ENCODE assay signal across 14 cellular contexts in genomic region chr2:37771600-37772088, GRCh38.
A peak's percentile ranks its signal among the peaks of the same experiment; 100 is the strongest.
DNase-seq lines count a peak whose midpoint lies in the region; ATAC-seq and TF ChIP-seq lines count a peak whose summit lies in the region.
"Had no signal": no experiment of that assay in that cellular context is flagged by ENCODE, and none has a peak within 500 bp of the region (broad histone marks: within the 10 kb centered on the region; RNA-seq: fewer than 3 reads in every experiment).

No MANE protein-coding gene starts in this region.

- H3K4me3 Mint-ChIP-seq in endothelial cell (ENCODE audit: unreplicated experiment), result no peak overlapping the region
- H3K4me3 Mint-ChIP-seq: T-helper 2 cell treated with Interferon-gamma antibody and Interleukin-4, amounts not matched to agents 5 μg/mL and 100 μg/mL, for 36 hours had no signal

- no peaks in the 10 kb centered on the region for H3K36me3 ChIP-seq in RWPE2 (ENCODE audit: low read depth)
- no peaks in the 10 kb centered on the region for H3K36me3 ChIP-seq in prostate gland
- H3K36me3 ChIP-seq in Peyer's patch, result no peaks in the 10 kb centered on the region
- H3K36me3 ChIP-seq: heart right ventricle, upper lobe of right lung had no signal

- H3K36me3 Mint-ChIP-seq in endothelial cell (ENCODE audit: low read depth, unreplicated experiment), result peaks cover 3% of the 10 kb centered on the region

- no peak for TF ChIP-seq CTCF in RWPE2 (IDR thresholded peaks at IDR 0.05; ENCODE audit: poor library complexity, severe bottlenecking)
- no peak for TF ChIP-seq CTCF in fibroblast of the aortic adventitia (IDR thresholded peaks at IDR 0.05; ENCODE audit: insufficient read depth, low read length)
- no peak for TF ChIP-seq CTCF in prostate gland (IDR thresholded peaks at IDR 0.05)
- TF ChIP-seq CTCF in Peyer's patch (IDR thresholded peaks at IDR 0.05), result no peak
- no peak for TF ChIP-seq CTCF in endothelial cell (IDR thresholded peaks at IDR 0.05; ENCODE audit: unreplicated experiment)

- 48% methylated on average over 3 of the region's 3 CpGs for WGBS in prostate gland

- peaks cover 3% of the 10 kb centered on the region for H3K4me1 Mint-ChIP-seq in endothelial cell (ENCODE audit: unreplicated experiment)

- H3K9me3 ChIP-seq in RWPE2 (ENCODE audit: severe bottlenecking) (no peaks in the 10 kb centered on the region), prostate gland (no peaks in the 10 kb centered on the region), Peyer's patch (no peaks in the 10 kb centered on the region)
- H3K9me3 ChIP-seq: heart right ventricle, upper lobe of right lung had no signal

- peaks cover 32% of the 10 kb centered on the region for H3K4me1 ChIP-seq in RWPE2 (ENCODE audit: insufficient read depth, poor library complexity, severe bottlenecking)
- H3K4me1 ChIP-seq in prostate gland (replicated peaks), result no peaks in the 10 kb centered on the region
- no peaks in the 10 kb centered on the region for H3K4me1 ChIP-seq in Peyer's patch

- H3K9me3 Mint-ChIP-seq in endothelial cell (ENCODE audit: unreplicated experiment), result peaks cover 8% of the 10 kb centered on the region

- no peak overlapping the region for H3K27ac Mint-ChIP-seq in endothelial cell (ENCODE audit: unreplicated experiment)
- H3K27ac Mint-ChIP-seq: T-helper 2 cell treated with Interferon-gamma antibody and Interleukin-4, amounts not matched to agents 5 μg/mL and 100 μg/mL, for 36 hours had no signal

- H3K4me3 ChIP-seq in RWPE2 (ENCODE audit: severe bottlenecking) (no peak overlapping the region), fibroblast of the aortic adventitia (ENCODE audit: low read depth, low read length) (no peak overlapping the region), prostate gland (no peak overlapping the region), Peyer's patch (no peak overlapping the region)
- H3K4me3 ChIP-seq: heart right ventricle, upper lobe of right lung had no signal

- H3K27me3 Mint-ChIP-seq in endothelial cell (ENCODE audit: unreplicated experiment), result peaks cover 4% of the 10 kb centered on the region

- TF ChIP-seq POLR2A in prostate gland (IDR thresholded peaks at IDR 0.05) (no peak), Peyer's patch (IDR thresholded peaks at IDR 0.05) (no peak)

- DNase-seq in Ammon's horn (ENCODE audit: low spot score), result peak; percentile 63
- no peak for DNase-seq in RWPE2 (ENCODE audit: low spot score)
- DNase-seq in fibroblast of the aortic adventitia (ENCODE audit: low read depth), result peak; percentile 39
- no peak for DNase-seq in prostate gland (ENCODE audit: low spot score)
- DNase-seq in Peyer's patch, result no peak
- no peak for DNase-seq in NCI-H748 (lab: John Stamatoyannopoulos, UW; ENCODE audit: unreplicated experiment)
- DNase-seq in NCI-H1436 treated with DMSO at 0.1 percent for 48 hours (lab: John Stamatoyannopoulos, UW), result no peak
- DNase-seq in endothelial cell (ENCODE audit: low spot score), result no peak
- DNase-seq: effector memory CD4-positive, alpha-beta T cell; heart right ventricle; MM.1S; OCI-M1; upper lobe of right lung had no signal

- ATAC-seq in RWPE2 (ENCODE audit: low read depth), result no peak
- ATAC-seq: heart right ventricle, upper lobe of right lung had no signal

- intact Hi-C loops in prostate gland (cut with DNase I), result no loop called here

- peak overlapping the region; percentile 30 for H3K27ac ChIP-seq in RWPE2 (ENCODE audit: poor library complexity, severe bottlenecking)
- peak overlapping the region; percentile 16 to 36 for H3K27ac ChIP-seq in prostate gland
- H3K27ac ChIP-seq in Peyer's patch, result peak overlapping the region in 1 of 4 donors; percentile 45
- H3K27ac ChIP-seq: heart right ventricle, upper lobe of right lung had no signal

- H3K27me3 ChIP-seq in RWPE2 (ENCODE audit: insufficient read depth, poor library complexity, severe bottlenecking), result no peaks in the 10 kb centered on the region
- no peaks in the 10 kb centered on the region for H3K27me3 ChIP-seq in prostate gland (replicated peaks; ENCODE audit: insufficient read depth)
- H3K27me3 ChIP-seq in Peyer's patch, result no peaks in the 10 kb centered on the region
- H3K27me3 ChIP-seq: heart right ventricle, upper lobe of right lung had no signal

Comparison
In these comparisons a context has a peak if more than half of its experiments do, and no peak if none do; other contexts are left out.
1. DNase-seq: peak in Ammon's horn (single experiment) and fibroblast of the aortic adventitia (single experiment); none in RWPE2 (single experiment), prostate gland (single experiment), Peyer's patch (0 of 3), NCI-H748 (single experiment), NCI-H1436 treated with DMSO at 0.1 percent for 48 hours (single experiment) and endothelial cell (single experiment).